9 cellular contexts compared by ENCODE assay signal in the genomic region with DNA sequence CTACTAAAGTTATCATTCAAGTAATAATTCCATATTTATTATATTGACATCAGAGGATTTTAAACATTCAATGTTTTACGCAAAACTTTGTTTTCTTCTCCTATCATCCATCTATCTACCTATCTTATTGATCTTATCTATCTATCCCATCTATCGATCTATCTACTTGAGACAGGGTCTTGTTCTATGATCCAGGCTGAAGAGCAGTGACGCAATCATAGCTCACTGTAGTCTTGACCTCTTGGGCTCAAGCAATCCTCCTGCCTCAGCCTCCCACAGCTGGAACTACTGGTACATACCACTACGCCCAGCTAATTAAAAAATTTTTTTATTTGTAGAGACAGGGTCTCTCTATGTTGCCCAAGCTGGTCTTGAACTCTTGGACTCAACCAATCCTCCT.
"Had no signal": no experiment of that assay in that cellular context is flagged by ENCODE, and none has a peak within 500 bp of the region (broad histone marks: within the 10 kb centered on the region; RNA-seq: fewer than 3 reads in every experiment).

No MANE protein-coding gene starts in this region.

- H3K4me2 ChIP-seq: KMS-11 had no signal

- FAIRE-seq: H54 had no signal

- H2AFZ ChIP-seq: GM23248 had no signal

- DNase-seq: GM23248, GOT3, H9, HCEC 1CT, Karpas-422, KBM-7 had no signal

- H3K27ac ChIP-seq: GM23248, HL-60, KMS-11 had no signal

- H3K4me3 ChIP-seq: GM23248 had no signal

- H3K9ac ChIP-seq: GM23248, KMS-11 had no signal
